8 cellular contexts compared by ENCODE assay signal in genomic region chr13:113151745-113152707, GRCh38. TPM values are rescaled to one million over a fixed set of nuclear protein-coding genes. Genes with fewer than 3 reads are reported as not detected.
A peak's percentile ranks its signal among the peaks of the same experiment; 100 is the strongest.
DNase-seq lines count a peak whose midpoint lies in the region; ATAC-seq and TF ChIP-seq lines count a peak whose summit lies in the region.

No MANE protein-coding gene starts in this region.

- H3K27me3 Mint-ChIP-seq in activated T-helper 1 cell treated with anti-CD3 and anti-CD28 coated beads, Interleukin-12 subunit alpha, Interleukin-12 subunit beta, Interleukin-2, Interleukin-4 antibody, amounts not matched to agents 30 ng/mL and 10 ng/mL and 1 ng/mL, durations not matched to agents 14 hours and 24 hours and 36 hours (ENCODE audit: insufficient read depth): peaks cover 30% of the 10 kb centered on the region
- peaks cover 42 to 49% of the 10 kb centered on the region in 2 donors for H3K27me3 Mint-ChIP-seq in stimulated activated naive B cell treated with anti-CD40 and anti-IgM and Interleukin-4, amounts not matched to agents 10 μg/mL and 1 μg/mL and 100 μg/mL, for 72 hours

- H3K36me3 Mint-ChIP-seq in activated T-helper 1 cell treated with anti-CD3 and anti-CD28 coated beads, Interleukin-12 subunit alpha, Interleukin-12 subunit beta, Interleukin-2, Interleukin-4 antibody, amounts not matched to agents 30 ng/mL and 10 ng/mL and 1 ng/mL, durations not matched to agents 14 hours and 24 hours and 36 hours (ENCODE audit: low read depth): peaks cover 3% of the 10 kb centered on the region
- H3K36me3 Mint-ChIP-seq in stimulated activated naive B cell treated with anti-CD40 and anti-IgM and Interleukin-4, amounts not matched to agents 10 μg/mL and 1 μg/mL and 100 μg/mL, for 72 hours: peaks cover 5 to 7% of the 10 kb centered on the region in 2 donors

- DNase-seq in NCI-H748 (lab: John Stamatoyannopoulos, UW; ENCODE audit: unreplicated experiment): peak; percentile 29
- DNase-seq in NCI-H748 treated with DMSO at 0.1 percent for 48 hours (lab: John Stamatoyannopoulos, UW): no peak
- no peak for DNase-seq in activated T-helper 1 cell treated with anti-CD3 and anti-CD28 coated beads, Interleukin-12 subunit alpha, Interleukin-12 subunit beta, Interleukin-2, Interleukin-4 antibody, amounts not matched to agents 30 ng/mL and 10 ng/mL and 1 ng/mL, durations not matched to agents 14 hours and 24 hours and 36 hours (ENCODE audit: low spot score)
- DNase-seq in right atrium auricular region (ENCODE audit: low spot score): peak; percentile 58
- no peak for DNase-seq in stimulated activated naive B cell treated with anti-CD40 and anti-IgM and Interleukin-4, amounts not matched to agents 10 μg/mL and 1 μg/mL and 100 μg/mL, for 72 hours
- no peak for DNase-seq in SHP77 treated with DMSO at 0.1 percent for 48 hours (lab: John Stamatoyannopoulos, UW)
- DNase-seq in posterior vena cava (ENCODE audit: low spot score): no peak
- DNase-seq in NCI-H1436 treated with DMSO at 0.1 percent for 48 hours (lab: John Stamatoyannopoulos, UW): no peak

- no peak for TF ChIP-seq CTCF in right atrium auricular region (IDR thresholded peaks at IDR 0.05)

- peaks cover 18% of the 10 kb centered on the region for H3K4me1 Mint-ChIP-seq in activated T-helper 1 cell treated with anti-CD3 and anti-CD28 coated beads, Interleukin-12 subunit alpha, Interleukin-12 subunit beta, Interleukin-2, Interleukin-4 antibody, amounts not matched to agents 30 ng/mL and 10 ng/mL and 1 ng/mL, durations not matched to agents 14 hours and 24 hours and 36 hours (ENCODE audit: low read depth)
- H3K4me1 Mint-ChIP-seq in stimulated activated naive B cell treated with anti-CD40 and anti-IgM and Interleukin-4, amounts not matched to agents 10 μg/mL and 1 μg/mL and 100 μg/mL, for 72 hours: peaks cover 16 to 22% of the 10 kb centered on the region in 2 donors

- peak overlapping the region; percentile 76 for H3K4me3 Mint-ChIP-seq in activated T-helper 1 cell treated with anti-CD3 and anti-CD28 coated beads, Interleukin-12 subunit alpha, Interleukin-12 subunit beta, Interleukin-2, Interleukin-4 antibody, amounts not matched to agents 30 ng/mL and 10 ng/mL and 1 ng/mL, durations not matched to agents 14 hours and 24 hours and 36 hours
- H3K4me3 Mint-ChIP-seq in stimulated activated naive B cell treated with anti-CD40 and anti-IgM and Interleukin-4, amounts not matched to agents 10 μg/mL and 1 μg/mL and 100 μg/mL, for 72 hours: peak overlapping the region; percentile 67 to 73

- H3K4me1 ChIP-seq in right atrium auricular region: peaks cover 0 to 23% of the 10 kb centered on the region in 2 donors

- peak overlapping the region; percentile 89 to 92 for H3K27ac ChIP-seq in right atrium auricular region

- intact Hi-C loops in activated T-helper 1 cell treated with anti-CD3 and anti-CD28 coated beads, Interleukin-12 subunit alpha, Interleukin-12 subunit beta, Interleukin-2, Interleukin-4 antibody, amounts not matched to agents 30 ng/mL and 10 ng/mL and 1 ng/mL, durations not matched to agents 14 hours and 24 hours and 36 hours (cut with micrococcal nuclease): loop anchor here (2.0 kb wide), 1 partner anchor 57 kb away; the partner anchor contains the start of genes CUL4A and PCID2
- intact Hi-C loops in posterior vena cava (cut with DNase I): no loop called here

- ATAC-seq in stimulated activated naive B cell treated with anti-CD40 and anti-IgM and Interleukin-4, amounts not matched to agents 10 μg/mL and 1 μg/mL and 100 μg/mL, for 72 hours (replicated peaks): peak; percentile 39 to 51

- H3K4me3 ChIP-seq in right atrium auricular region: peak overlapping the region; percentile 37 to 54

- peak overlapping the region; percentile 86 for H3K27ac Mint-ChIP-seq in activated T-helper 1 cell treated with anti-CD3 and anti-CD28 coated beads, Interleukin-12 subunit alpha, Interleukin-12 subunit beta, Interleukin-2, Interleukin-4 antibody, amounts not matched to agents 30 ng/mL and 10 ng/mL and 1 ng/mL, durations not matched to agents 14 hours and 24 hours and 36 hours
- H3K27ac Mint-ChIP-seq in stimulated activated naive B cell treated with anti-CD40 and anti-IgM and Interleukin-4, amounts not matched to agents 10 μg/mL and 1 μg/mL and 100 μg/mL, for 72 hours: peak overlapping the region; percentile 70

- peaks cover 24% of the 10 kb centered on the region for H3K9me3 Mint-ChIP-seq in activated T-helper 1 cell treated with anti-CD3 and anti-CD28 coated beads, Interleukin-12 subunit alpha, Interleukin-12 subunit beta, Interleukin-2, Interleukin-4 antibody, amounts not matched to agents 30 ng/mL and 10 ng/mL and 1 ng/mL, durations not matched to agents 14 hours and 24 hours and 36 hours
- peaks cover 5 to 13% of the 10 kb centered on the region in 2 donors for H3K9me3 Mint-ChIP-seq in stimulated activated naive B cell treated with anti-CD40 and anti-IgM and Interleukin-4, amounts not matched to agents 10 μg/mL and 1 μg/mL and 100 μg/mL, for 72 hours

- no peaks in the 10 kb centered on the region for H3K27me3 ChIP-seq in right atrium auricular region

- H3K36me3 ChIP-seq in right atrium auricular region: no peaks in the 10 kb centered on the region

- H3K9me3 ChIP-seq in right atrium auricular region: no peaks in the 10 kb centered on the region

RNA-seq across cellular contexts. Expression of gene PROZ, which starts 6.4 kb away (rescaled TPM):
- not detected in 2 replicates for total RNA-seq in activated T-helper 1 cell treated with anti-CD3 and anti-CD28 coated beads, Interleukin-12 subunit alpha, Interleukin-12 subunit beta, Interleukin-2, Interleukin-4 antibody, amounts not matched to agents 30 ng/mL and 10 ng/mL and 1 ng/mL, durations not matched to agents 14 hours and 24 hours and 36 hours
- total RNA-seq in right atrium auricular region: not detected
- not detected for total RNA-seq in posterior vena cava

RNA-seq across cellular contexts. Expression of gene F10, which starts 29.4 kb away (rescaled TPM):
- not detected in 2 replicates for total RNA-seq in activated T-helper 1 cell treated with anti-CD3 and anti-CD28 coated beads, Interleukin-12 subunit alpha, Interleukin-12 subunit beta, Interleukin-2, Interleukin-4 antibody, amounts not matched to agents 30 ng/mL and 10 ng/mL and 1 ng/mL, durations not matched to agents 14 hours and 24 hours and 36 hours
- 10 to 100 TPM; 21.9 to 27.5 TPM for total RNA-seq in right atrium auricular region
- 10 to 100 TPM; 19.8 to 48.4 TPM for total RNA-seq in posterior vena cava

RNA-seq across cellular contexts. Expression of gene F7, which starts 46.4 kb away (rescaled TPM):
- not detected in 2 replicates for total RNA-seq in activated T-helper 1 cell treated with anti-CD3 and anti-CD28 coated beads, Interleukin-12 subunit alpha, Interleukin-12 subunit beta, Interleukin-2, Interleukin-4 antibody, amounts not matched to agents 30 ng/mL and 10 ng/mL and 1 ng/mL, durations not matched to agents 14 hours and 24 hours and 36 hours
- total RNA-seq in right atrium auricular region (under 1 TPM in 1 of 2 donors, not detected in 1; 0.20 TPM), posterior vena cava (under 1 TPM in 1 of 2 donors, not detected in 1; 0.10 TPM)

RNA-seq across cellular contexts. Expression of gene PCID2, which starts 56.4 kb away (rescaled TPM):
- total RNA-seq in activated T-helper 1 cell treated with anti-CD3 and anti-CD28 coated beads, Interleukin-12 subunit alpha, Interleukin-12 subunit beta, Interleukin-2, Interleukin-4 antibody, amounts not matched to agents 30 ng/mL and 10 ng/mL and 1 ng/mL, durations not matched to agents 14 hours and 24 hours and 36 hours: 71.5 and 78.9 TPM in 2 replicates
- total RNA-seq in right atrium auricular region: 10 to 100 TPM; 34.8 to 44.4 TPM
- total RNA-seq in posterior vena cava: 10 to 100 TPM; 31.4 to 32.2 TPM

RNA-seq across cellular contexts. Expression of gene CUL4A, which starts 57.4 kb away (rescaled TPM):
- 86.5 and 89.9 TPM in 2 replicates for total RNA-seq in activated T-helper 1 cell treated with anti-CD3 and anti-CD28 coated beads, Interleukin-12 subunit alpha, Interleukin-12 subunit beta, Interleukin-2, Interleukin-4 antibody, amounts not matched to agents 30 ng/mL and 10 ng/mL and 1 ng/mL, durations not matched to agents 14 hours and 24 hours and 36 hours
- 100 to 1,000 TPM in 1 of 2 donors, 10 to 100 TPM in 1; 76.5 to 435 TPM for total RNA-seq in right atrium auricular region
- 10 to 100 TPM; 57.5 to 58.5 TPM for total RNA-seq in posterior vena cava

Comparison
In these comparisons a context has a peak if more than half of its experiments do, and no peak if none do; other contexts are left out.
1. DNase-seq: peak in NCI-H748 (single experiment) and right atrium auricular region (single experiment); none in NCI-H748 treated with DMSO at 0.1 percent for 48 hours (single experiment), activated T-helper 1 cell treated with anti-CD3 and anti-CD28 coated beads, Interleukin-12 subunit alpha, Interleukin-12 subunit beta, Interleukin-2, Interleukin-4 antibody, amounts not matched to agents 30 ng/mL and 10 ng/mL and 1 ng/mL, durations not matched to agents 14 hours and 24 hours and 36 hours (single experiment), stimulated activated naive B cell treated with anti-CD40 and anti-IgM and Interleukin-4, amounts not matched to agents 10 μg/mL and 1 μg/mL and 100 μg/mL, for 72 hours (single experiment), SHP77 treated with DMSO at 0.1 percent for 48 hours (single experiment), posterior vena cava (single experiment) and NCI-H1436 treated with DMSO at 0.1 percent for 48 hours (single experiment).
2. RNA of gene F10, which starts 29.4 kb away (total RNA-seq): 19.8 to 48.4 TPM in posterior vena cava and 21.9 to 27.5 TPM in right atrium auricular region; not detected in activated T-helper 1 cell treated with anti-CD3 and anti-CD28 coated beads, Interleukin-12 subunit alpha, Interleukin-12 subunit beta, Interleukin-2, Interleukin-4 antibody, amounts not matched to agents 30 ng/mL and 10 ng/mL and 1 ng/mL, durations not matched to agents 14 hours and 24 hours and 36 hours; every median in the first group is over 10 times any median in the second.